Comparison of ENCODE assay signal across 31 cellular contexts in the genomic region with DNA sequence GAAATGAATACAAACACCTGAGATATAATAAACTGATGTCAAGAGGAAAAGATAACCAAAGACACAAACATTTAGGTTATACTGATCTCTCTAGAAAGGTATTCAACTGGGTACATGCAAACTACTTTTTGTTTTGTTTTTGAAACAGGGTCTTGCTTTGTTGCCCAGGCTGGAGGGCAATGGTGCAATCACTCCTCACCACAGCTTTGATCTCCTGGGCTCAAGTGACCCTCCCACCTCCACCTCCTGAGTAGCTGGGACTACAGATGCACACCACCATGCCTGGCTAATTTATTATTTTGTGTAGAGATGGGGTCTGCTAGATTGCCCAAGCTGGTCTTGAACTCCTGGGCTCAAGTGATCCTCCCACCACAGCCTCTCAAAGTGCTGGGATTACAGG. TPM values are rescaled to one million over a fixed set of nuclear protein-coding genes. Genes with fewer than 3 reads are reported as not detected.
"Had no signal": no experiment of that assay in that cellular context is flagged by ENCODE, and none has a peak within 500 bp of the region (broad histone marks: within the 10 kb centered on the region; RNA-seq: fewer than 3 reads in every experiment).

No MANE protein-coding gene starts in this region.

- FAIRE-seq: colon, endometrium, endothelial cell of umbilical vein, frontal cortex had no signal

- H3K9me3 ChIP-seq: colonic mucosa, esophagus squamous epithelium, gastrocnemius medialis, gastroesophageal sphincter, heart left ventricle, heart right ventricle had no signal

- H3K27ac ChIP-seq: colonic mucosa, coronary artery, dorsolateral prefrontal cortex, epithelial cell of prostate, esophagus muscularis mucosa, esophagus squamous epithelium, foreskin keratinocyte, gastrocnemius medialis, gastroesophageal sphincter, heart left ventricle, heart right ventricle had no signal

- H3K36me3 ChIP-seq: colonic mucosa, esophagus muscularis mucosa, esophagus squamous epithelium, gastrocnemius medialis, gastroesophageal sphincter, heart left ventricle, heart right ventricle had no signal

- ATAC-seq: effector memory CD8-positive, alpha-beta T cell; esophagus mucosa; foreskin keratinocyte; gastrocnemius medialis; gastroesophageal sphincter; heart left ventricle; heart right ventricle had no signal

- H3K4me3 ChIP-seq: colonic mucosa, coronary artery, dorsolateral prefrontal cortex, esophagus muscularis mucosa, esophagus squamous epithelium, gastrocnemius medialis, gastroesophageal sphincter, heart left ventricle, heart right ventricle had no signal

- H3K4me1 ChIP-seq: colonic mucosa, esophagus muscularis mucosa, foreskin keratinocyte, gastrocnemius medialis, gastroesophageal sphincter, heart left ventricle, heart right ventricle had no signal

- H3K27me3 ChIP-seq: colonic mucosa, dorsolateral prefrontal cortex, esophagus squamous epithelium, foreskin keratinocyte, gastrocnemius medialis, heart left ventricle, heart right ventricle had no signal

- DNase-seq: colonic mucosa; cortex of kidney; dermis blood vessel endothelial cell; dorsolateral prefrontal cortex; effector CD4-positive, alpha-beta T cell; effector CD8-positive, alpha-beta T cell; effector memory CD4-positive, alpha-beta T cell; effector memory CD8-positive, alpha-beta T cell; endodermal cell; erythroblast; esophagus squamous epithelium; foreskin fibroblast; foreskin keratinocyte; foreskin melanocyte; gastrocnemius medialis; glutamatergic neuron; head of caudate nucleus; heart left ventricle; heart right ventricle had no signal

RNA-seq across cellular contexts. Expression of a gene that starts 38.1 kb away (rescaled TPM):
- total RNA-seq: dermis blood vessel endothelial cell, dermis microvascular lymphatic vessel endothelial cell, endothelial cell of umbilical vein, epithelial cell of proximal tubule, esophagus mucosa, esophagus muscularis mucosa, esophagus squamous epithelium, fibroblast of lung, foreskin keratinocyte, gastrocnemius medialis had no signal
- polyA plus RNA-seq: endothelial cell of umbilical vein, foreskin keratinocyte, heart left ventricle, heart right ventricle had no signal
